ENCODE assay signal across 12 cellular contexts in genomic region chr7:98266840-98267239, GRCh38. TPM values are rescaled to one million over a fixed set of nuclear protein-coding genes. Genes with fewer than 3 reads are reported as not detected.
DNase-seq lines count a peak whose midpoint lies in the region; ATAC-seq and TF ChIP-seq lines count a peak whose summit lies in the region.
"Had no signal": no experiment of that assay in that cellular context is flagged by ENCODE, and none has a peak within 500 bp of the region (broad histone marks: within the 10 kb centered on the region; RNA-seq: fewer than 3 reads in every experiment).

No MANE protein-coding gene starts in this region.

- H3K4me1 ChIP-seq in A673 (ENCODE audit: insufficient read depth, low read length, poor library complexity, severe bottlenecking) (no peaks in the 10 kb centered on the region), adipocyte (ENCODE audit: control insufficient read depth, insufficient read depth, low read length) (peaks cover 5% of the 10 kb centered on the region), vagina (no peaks in the 10 kb centered on the region)

- CTCF ChIA-PET in A673 (lab: Charles Lee) = interaction anchor here (0.6 kb wide), 2 partner anchors 9 to 38 kb away, joined by 3 to 8 read pairs; no protein-coding TSS in a partner anchor

- TF ChIP-seq POLR2A in vagina (IDR thresholded peaks at IDR 0.05) = no peak

- H3K36me3 ChIP-seq in A673 (ENCODE audit: insufficient read depth, low read length, poor library complexity, severe bottlenecking) = no peaks in the 10 kb centered on the region
- no peaks in the 10 kb centered on the region for H3K36me3 ChIP-seq in adipocyte (ENCODE audit: control insufficient read depth, insufficient read depth, low read length, severe bottlenecking)
- H3K36me3 ChIP-seq in vagina = no peaks in the 10 kb centered on the region

- H3K27me3 ChIP-seq in A673 (replicated peaks; ENCODE audit: insufficient read depth, low read depth, low read length, poor library complexity) (no peaks in the 10 kb centered on the region), adipocyte (replicated peaks; ENCODE audit: control insufficient read depth, insufficient read depth, low read length) (no peaks in the 10 kb centered on the region), vagina (no peaks in the 10 kb centered on the region)

- H3K27ac ChIP-seq in A673 (ENCODE audit: low read depth, low read length, poor library complexity, severe bottlenecking) = no peak overlapping the region
- H3K27ac ChIP-seq in vagina = no peak overlapping the region

- H3K9me3 ChIP-seq in A673 (ENCODE audit: low read depth, low read length, poor library complexity, severe bottlenecking) (no peaks in the 10 kb centered on the region), adipocyte (ENCODE audit: control insufficient read depth, low read length) (no peaks in the 10 kb centered on the region), vagina (no peaks in the 10 kb centered on the region)

- no peak overlapping the region for H3K9ac ChIP-seq in adipocyte (ENCODE audit: low read length)

- intact Hi-C loops in A673 (cut with micrococcal nuclease; ENCODE audit: unreplicated experiment) = no loop called here
- intact Hi-C loops in vagina (cut with DNase I) = no loop called here

- POLR2A ChIA-PET in A673 (lab: Charles Lee; ENCODE audit: low non-redundant PET) = no interaction called here

- no TSS peak for BruUV-seq in A673 (replicated peaks; lab: Mats Ljungman, UMichigan)

- ATAC-seq in left lobe of liver (peak; percentile 85), HG02840 (IDR thresholded peaks at IDR 0.05; ENCODE audit: low FRiP score, unreplicated experiment) (no peak)

- H3K4me3 ChIP-seq in A673 (ENCODE audit: low read depth, low read length, poor library complexity, severe bottlenecking) (no peak overlapping the region), GM12875 (ENCODE audit: low read depth, low read length) (no peak overlapping the region), adipocyte (ENCODE audit: low read length) (no peak overlapping the region), vagina (no peak overlapping the region)

- DNase-seq in A673 (ENCODE audit: low spot score) (no peak), adipocyte (ENCODE audit: low read depth) (peak; percentile 68), left lobe of liver (ENCODE audit: low spot score) (no peak), OCI-M2 (lab: John Stamatoyannopoulos, UW; ENCODE audit: unreplicated experiment) (no peak), vagina (ENCODE audit: extremely low spot score in 2 of 2) (no peak)
- no peak for DNase-seq in activated CD8-positive, alpha-beta memory T cell treated with anti-CD3 and anti-CD28 coated beads, Interleukin-2, amount 50 U/mL, for 4 hours
- DNase-seq: activated gamma-delta T cell treated with Interleukin-2 at 50 U/mL for 16 hours, DMS79 had no signal

- TF ChIP-seq CTCF in A673 (conservative IDR thresholded peaks at IDR 0.05; ENCODE audit: low read depth, low read length) = peak; percentile 41; the same call in 1 of the 2 replicates
- TF ChIP-seq CTCF in GM12875 (IDR thresholded peaks at IDR 0.05; ENCODE audit: borderline replicate concordance, insufficient read depth, low read depth, low read length) = peak; percentile 19; the same call in 1 of the 2 replicates
- no peak for TF ChIP-seq CTCF in vagina (IDR thresholded peaks at IDR 0.05)

RNA-seq across cellular contexts. Expression of gene BRI3, which starts 14.6 kb away (rescaled TPM):
- 76.9 and 85.8 TPM in 2 replicates for total RNA-seq in A673 (2021)
- total RNA-seq in left lobe of liver = 137 TPM
- total RNA-seq in vagina = 68.5 TPM

RNA-seq across cellular contexts. Expression of gene TECPR1, which starts 14.8 kb away (rescaled TPM):
- 21.2 and 25.9 TPM in 2 replicates for total RNA-seq in A673 (2021)
- 17.3 TPM for total RNA-seq in left lobe of liver
- total RNA-seq in vagina = 19.6 TPM

RNA-seq across cellular contexts. Expression of gene BHLHA15, which starts 55.6 kb away (rescaled TPM):
- total RNA-seq in A673 (2021) = 0.64 and 1.3 TPM in 2 replicates
- 2.6 TPM for total RNA-seq in left lobe of liver
- not detected for total RNA-seq in vagina
- total RNA-seq: H4, urinary bladder had no signal

Comparison
In these comparisons a context has a peak if more than half of its experiments do, and no peak if none do; other contexts are left out.
1. CTCF ChIP-seq: peak in A673 (single experiment) and GM12875 (single experiment); none in vagina (0 of 3).